Comparison of ENCODE assay signal across 8 cellular contexts in the genomic region with DNA sequence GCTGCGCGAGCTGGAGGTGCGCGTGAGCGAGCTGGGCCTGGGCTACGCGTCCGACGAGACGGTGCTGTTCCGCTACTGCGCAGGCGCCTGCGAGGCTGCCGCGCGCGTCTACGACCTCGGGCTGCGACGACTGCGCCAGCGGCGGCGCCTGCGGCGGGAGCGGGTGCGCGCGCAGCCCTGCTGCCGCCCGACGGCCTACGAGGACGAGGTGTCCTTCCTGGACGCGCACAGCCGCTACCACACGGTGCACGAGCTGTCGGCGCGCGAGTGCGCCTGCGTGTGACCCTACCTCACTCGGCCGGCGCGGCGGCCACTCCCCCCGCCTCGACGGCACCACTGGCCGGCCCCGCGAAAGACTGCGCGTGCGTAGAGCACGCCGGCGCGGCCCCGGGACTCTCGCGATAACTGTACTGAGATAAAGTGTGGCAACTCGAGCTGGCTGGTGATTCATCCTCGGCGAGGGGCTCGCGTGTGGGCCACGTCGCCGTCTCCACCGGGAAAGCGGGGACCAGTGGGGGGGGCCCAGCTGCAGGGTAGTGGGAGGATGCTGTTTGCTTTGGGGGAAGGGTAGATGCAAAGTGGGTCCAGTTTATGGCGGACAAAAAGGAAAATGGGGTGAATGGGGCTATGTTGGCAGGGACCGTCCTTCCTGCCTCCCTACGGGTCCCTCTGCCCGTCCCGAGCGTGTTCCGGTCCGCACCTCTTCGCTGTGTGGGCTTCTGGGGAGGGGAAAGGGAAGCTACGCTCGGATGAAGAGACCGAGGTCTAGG. TPM values are rescaled to one million over a fixed set of nuclear protein-coding genes. Genes with fewer than 3 reads are reported as not detected.
A peak's percentile ranks its signal among the peaks of the same experiment; 100 is the strongest.
DNase-seq lines count a peak whose midpoint lies in the region; ATAC-seq and TF ChIP-seq lines count a peak whose summit lies in the region.

No MANE protein-coding gene starts in this region.

- no peaks in the 10 kb centered on the region for H3K9me3 ChIP-seq in effector memory CD4-positive, alpha-beta T cell (ENCODE audit: control insufficient read depth, low read length)

- peaks cover 6% of the 10 kb centered on the region; the same call in 1 of the 2 replicates for H3K27me3 ChIP-seq in BJ (ENCODE audit: control insufficient read depth, insufficient read depth, low read length)
- H3K27me3 ChIP-seq in effector memory CD4-positive, alpha-beta T cell (replicated peaks; ENCODE audit: control insufficient read depth, insufficient read depth, low read length, poor library complexity, severe bottlenecking), result no peaks in the 10 kb centered on the region

- H3K4me1 ChIP-seq in effector memory CD4-positive, alpha-beta T cell (ENCODE audit: control insufficient read depth, insufficient read depth, low read length, poor library complexity, severe bottlenecking), result peaks cover 12% of the 10 kb centered on the region

- ATAC-seq in HG03432 (IDR thresholded peaks at IDR 0.05; ENCODE audit: unreplicated experiment) (peak; percentile 70), memory B cell (ENCODE audit: low read depth) (peak; percentile 81)

- POLR2A ChIA-PET in BJ (lab: Charles Lee), result interaction anchor here (0.5 to 1.0 kb wide), 3 partner anchors 19 to 76 kb away, joined by 3 read pairs; a partner anchor contains a TSS
- POLR2A ChIA-PET in activated CD4-positive, alpha-beta memory T cell treated with anti-CD3 and anti-CD28 coated beads, Interleukin-2, amount 10 ng/mL, durations not matched to agents 7 days and 5 days (lab: Charles Lee), result interaction anchor here (0.6 to 3.3 kb wide), 34 partner anchors 11 to 1871 kb away, joined by 3 to 61 read pairs (median 4); a partner anchor contains a TSS

- peak overlapping the region; percentile 97 for H3K27ac Mint-ChIP-seq in activated CD4-positive, alpha-beta memory T cell treated with anti-CD3 and anti-CD28 coated beads, Interleukin-2, amount 10 ng/mL, durations not matched to agents 7 days and 5 days
- H3K27ac Mint-ChIP-seq in memory B cell, result peak overlapping the region; percentile 68

- peak; percentile 51 for DNase-seq in BJ (ENCODE audit: low read depth)
- DNase-seq in GM19240 (ENCODE audit: insufficient read length, low spot score), result peak; percentile 90
- DNase-seq in NCI-H526 treated with DMSO at 0.1 percent for 48 hours (lab: John Stamatoyannopoulos, UW), result peak; percentile 63
- peak; percentile 97 for DNase-seq in activated CD4-positive, alpha-beta memory T cell treated with anti-CD3 and anti-CD28 coated beads, Interleukin-2, amount 10 ng/mL, durations not matched to agents 7 days and 5 days
- peak; percentile 86 to 88 (median 88) for DNase-seq in effector memory CD4-positive, alpha-beta T cell
- peak; percentile 64 to 79 for DNase-seq in memory B cell (ENCODE audit: low spot score in 2 of 2)
- DNase-seq in stimulated activated CD4-positive, alpha-beta T cell treated with anti-CD3 and anti-CD28 coated beads, TNF-alpha, amount 100 ng/mL, for 24 hours (ENCODE audit: low read depth in 3 of 3), result peak; percentile 92 to 95 (median 93)

- peak overlapping the region; percentile 70 for H3K4me3 ChIP-seq in BJ (ENCODE audit: low read depth, low read length)
- peak overlapping the region; percentile 42 for H3K4me3 ChIP-seq in effector memory CD4-positive, alpha-beta T cell (ENCODE audit: insufficient read depth, low read depth, low read length, poor library complexity, severe bottlenecking)

- no peaks in the 10 kb centered on the region for H3K9me3 Mint-ChIP-seq in activated CD4-positive, alpha-beta memory T cell treated with anti-CD3 and anti-CD28 coated beads, Interleukin-2, amount 10 ng/mL, durations not matched to agents 7 days and 5 days
- peaks cover 2% of the 10 kb centered on the region for H3K9me3 Mint-ChIP-seq in memory B cell

- CTCF ChIA-PET in BJ (lab: Yijun Ruan, JAX), result interaction anchor here (0.5 to 2.7 kb wide), 6 partner anchors 22 to 294 kb away, joined by 3 to 18 read pairs (median 4); a partner anchor contains a TSS
- CTCF ChIA-PET in activated CD4-positive, alpha-beta memory T cell treated with anti-CD3 and anti-CD28 coated beads, Interleukin-2, amount 10 ng/mL, durations not matched to agents 7 days and 5 days (lab: Charles Lee), result interaction anchor here (0.6 to 2.7 kb wide), 12 partner anchors 12 to 1581 kb away, joined by 3 to 58 read pairs (median 4); a partner anchor contains a TSS

- H3K27ac ChIP-seq in effector memory CD4-positive, alpha-beta T cell (ENCODE audit: insufficient read depth, low read length, poor library complexity, severe bottlenecking), result peak overlapping the region; percentile 65

- H3K4me1 Mint-ChIP-seq in activated CD4-positive, alpha-beta memory T cell treated with anti-CD3 and anti-CD28 coated beads, Interleukin-2, amount 10 ng/mL, durations not matched to agents 7 days and 5 days, result peaks cover 14% of the 10 kb centered on the region
- H3K4me1 Mint-ChIP-seq in memory B cell, result peaks cover 8% of the 10 kb centered on the region

- H3K36me3 ChIP-seq in BJ (ENCODE audit: control insufficient read depth, insufficient read depth, low read length), result no peaks in the 10 kb centered on the region
- no peaks in the 10 kb centered on the region for H3K36me3 ChIP-seq in effector memory CD4-positive, alpha-beta T cell (ENCODE audit: control insufficient read depth, insufficient read depth, low read length)

- H3K27me3 Mint-ChIP-seq in activated CD4-positive, alpha-beta memory T cell treated with anti-CD3 and anti-CD28 coated beads, Interleukin-2, amount 10 ng/mL, durations not matched to agents 7 days and 5 days, result no peaks in the 10 kb centered on the region
- peaks cover 16% of the 10 kb centered on the region for H3K27me3 Mint-ChIP-seq in memory B cell

- H3K36me3 Mint-ChIP-seq in activated CD4-positive, alpha-beta memory T cell treated with anti-CD3 and anti-CD28 coated beads, Interleukin-2, amount 10 ng/mL, durations not matched to agents 7 days and 5 days (ENCODE audit: low read depth), result no peaks in the 10 kb centered on the region
- H3K36me3 Mint-ChIP-seq in memory B cell, result peaks cover 2% of the 10 kb centered on the region

- no peak for TF ChIP-seq CTCF in BJ (IDR thresholded peaks at IDR 0.05; ENCODE audit: insufficient read depth, low read depth, low read length)

- peak overlapping the region; percentile 94 for H3K4me3 Mint-ChIP-seq in activated CD4-positive, alpha-beta memory T cell treated with anti-CD3 and anti-CD28 coated beads, Interleukin-2, amount 10 ng/mL, durations not matched to agents 7 days and 5 days
- H3K4me3 Mint-ChIP-seq in memory B cell, result peak overlapping the region; percentile 85

RNA-seq across cellular contexts. Expression of a gene that starts 11.4 kb away (rescaled TPM):
- not detected in 2 replicates for polyA plus RNA-seq in BJ (2011; rRNA removed)
- not detected in 2 replicates for polyA minus RNA-seq in BJ (2011; rRNA and poly(A)+ RNA removed)
- total RNA-seq in activated CD4-positive, alpha-beta memory T cell treated with anti-CD3 and anti-CD28 coated beads, Interleukin-2, amount 10 ng/mL, durations not matched to agents 7 days and 5 days, result not detected

RNA-seq across cellular contexts. Expression of a gene that starts 23.2 kb away (rescaled TPM):
- polyA plus RNA-seq in BJ (2011; rRNA removed), result not detected in 2 replicates
- polyA minus RNA-seq in BJ (2011; rRNA and poly(A)+ RNA removed), result not detected in 2 replicates
- total RNA-seq in activated CD4-positive, alpha-beta memory T cell treated with anti-CD3 and anti-CD28 coated beads, Interleukin-2, amount 10 ng/mL, durations not matched to agents 7 days and 5 days, result not detected

RNA-seq across cellular contexts. Expression of a gene that starts 23.2 kb away (rescaled TPM):
- polyA plus RNA-seq in BJ (2011; rRNA removed), result 0.20 and 0.22 TPM in 2 replicates
- 0.41 TPM in 1 of 2 replicates, not detected in the other for polyA minus RNA-seq in BJ (2011; rRNA and poly(A)+ RNA removed)
- under 1 TPM; 0.20 to 0.43 TPM for total RNA-seq in activated CD4-positive, alpha-beta memory T cell treated with anti-CD3 and anti-CD28 coated beads, Interleukin-2, amount 10 ng/mL, durations not matched to agents 7 days and 5 days

RNA-seq across cellular contexts. Expression of a gene that starts 37.1 kb away (rescaled TPM):
- polyA plus RNA-seq in BJ (2011; rRNA removed), result 9.9 and 13.7 TPM in 2 replicates
- 20.1 TPM in 2 replicates for polyA minus RNA-seq in BJ (2011; rRNA and poly(A)+ RNA removed)
- 10 to 100 TPM; 38.3 to 42.1 TPM for total RNA-seq in activated CD4-positive, alpha-beta memory T cell treated with anti-CD3 and anti-CD28 coated beads, Interleukin-2, amount 10 ng/mL, durations not matched to agents 7 days and 5 days

RNA-seq across cellular contexts. Expression of a gene that starts 42.3 kb away (rescaled TPM):
- polyA plus RNA-seq in BJ (2011; rRNA removed), result not detected in 2 replicates
- polyA minus RNA-seq in BJ (2011; rRNA and poly(A)+ RNA removed), result not detected in 2 replicates
- total RNA-seq in activated CD4-positive, alpha-beta memory T cell treated with anti-CD3 and anti-CD28 coated beads, Interleukin-2, amount 10 ng/mL, durations not matched to agents 7 days and 5 days, result under 1 TPM in 1 of 2 experiments, not detected in 1; 0.23 TPM

Comparison
In these comparisons a context has a peak if more than half of its experiments do, and no peak if none do; other contexts are left out.
1. Peak in every context shown above with its lines: DNase-seq, ATAC-seq, H3K4me3 ChIP-seq and H3K27ac ChIP-seq.